19 cellular contexts compared by ENCODE assay signal in genomic region chr6:332671-333070, GRCh38. TPM values are rescaled to one million over a fixed set of nuclear protein-coding genes. Genes with fewer than 3 reads are reported as not detected.
DNase-seq lines count a peak whose midpoint lies in the region; ATAC-seq and TF ChIP-seq lines count a peak whose summit lies in the region.
"Had no signal": no experiment of that assay in that cellular context is flagged by ENCODE, and none has a peak within 500 bp of the region (broad histone marks: within the 10 kb centered on the region; RNA-seq: fewer than 3 reads in every experiment).

No MANE protein-coding gene starts in this region.

- H4K20me1 ChIP-seq in GM23248 (ENCODE audit: insufficient read depth), result no peaks in the 10 kb centered on the region

- no peaks in the 10 kb centered on the region for H3K79me2 ChIP-seq in GM23248 (ENCODE audit: insufficient read depth)

- H3K9ac ChIP-seq in GM23248, result no peak overlapping the region
- H3K9ac ChIP-seq in adipocyte (ENCODE audit: low read length), result no peak overlapping the region

- DNase-seq in GM23248, result peak; percentile 74
- DNase-seq in adipocyte (ENCODE audit: low read depth), result peak; percentile 44
- peak; percentile 89 for DNase-seq in fibroblast of mammary gland (ENCODE audit: low read depth)
- DNase-seq in skeletal muscle cell (ENCODE audit: low read depth), result peak; percentile 85
- no peak for DNase-seq in head of caudate nucleus
- DNase-seq in right lobe of liver, result no peak
- no peak for DNase-seq in GM10266 (ENCODE audit: extremely low spot score)
- DNase-seq: activated CD8-positive, alpha-beta T cell treated with anti-CD3 and anti-CD28 coated beads, Interleukin-2, amount 10 ng/mL, durations not matched to agents 7 days and 5 days; DND-41; GOT3; left ventricle myocardium inferior; naive B cell; NCI-H1930; NCI-H774 had no signal

- H3K9me3 ChIP-seq in GM23248 (ENCODE audit: low read depth) (no peaks in the 10 kb centered on the region), adipocyte (ENCODE audit: control insufficient read depth, low read length) (no peaks in the 10 kb centered on the region), right lobe of liver (no peaks in the 10 kb centered on the region)
- H3K9me3 ChIP-seq: esophagus muscularis mucosa, left ventricle myocardium inferior, Peyer's patch had no signal

- H3K4me3 ChIP-seq in GM23248, result no peak overlapping the region
- no peak overlapping the region for H3K4me3 ChIP-seq in adipocyte (ENCODE audit: low read length)
- no peak overlapping the region for H3K4me3 ChIP-seq in fibroblast of mammary gland (ENCODE audit: control insufficient read depth, low read depth, low read length)
- no peak overlapping the region for H3K4me3 ChIP-seq in skeletal muscle cell (ENCODE audit: low read depth, low read length)
- H3K4me3 ChIP-seq in right lobe of liver, result no peak overlapping the region
- H3K4me3 ChIP-seq: coronary artery, esophagus muscularis mucosa, left ventricle myocardium inferior, Peyer's patch had no signal

- H3K4me1 ChIP-seq in GM23248 (ENCODE audit: insufficient read depth), result peaks cover 7% of the 10 kb centered on the region
- peaks cover 18% of the 10 kb centered on the region for H3K4me1 ChIP-seq in adipocyte (ENCODE audit: control insufficient read depth, insufficient read depth, low read length)
- peaks cover 0 to 14% (median 0%) of the 10 kb centered on the region in 4 donors for H3K4me1 ChIP-seq in right lobe of liver

- WGBS in GM23248 (ENCODE audit: low coverage in 1 of 2, low lambda C conversion rate in 2 of 2, missing lambda C conversion rate in 2 of 2), 2 experiments, result 54 to 59% methylated on average over 7 of the region's 7 CpGs
- 63% methylated on average over 7 of the region's 7 CpGs for WGBS in right lobe of liver (ENCODE audit: insufficient coverage, low coverage, low lambda C conversion rate, missing lambda C conversion rate)

- ATAC-seq in right lobe of liver, result no peak
- ATAC-seq: activated CD8-positive, alpha-beta T cell treated with anti-CD3 and anti-CD28 coated beads, Interleukin-2, amount 10 ng/mL, durations not matched to agents 7 days and 5 days had no signal

- peaks cover 5% of the 10 kb centered on the region; the same call in 1 of the 2 replicates for H3F3A ChIP-seq in GM23248 (ENCODE audit: insufficient read depth)

- no peak overlapping the region for H2AFZ ChIP-seq in GM23248

- H3K27ac ChIP-seq in GM23248 (no peak overlapping the region), right lobe of liver (no peak overlapping the region)
- H3K27ac ChIP-seq: C4-2B, coronary artery, esophagus muscularis mucosa, left ventricle myocardium inferior, VCaP had no signal

- H3K27me3 ChIP-seq in GM23248 (replicated peaks; ENCODE audit: insufficient read depth), result no peaks in the 10 kb centered on the region
- peaks cover 22% of the 10 kb centered on the region for H3K27me3 ChIP-seq in adipocyte (replicated peaks; ENCODE audit: control insufficient read depth, insufficient read depth, low read length)
- H3K27me3 ChIP-seq in right lobe of liver, result no peaks in the 10 kb centered on the region
- H3K27me3 ChIP-seq: Peyer's patch had no signal

- intact Hi-C loops in head of caudate nucleus (cut with DNase I) (no loop called here), right lobe of liver (cut with DNase I) (no loop called here)

- no peaks in the 10 kb centered on the region for H3K9me2 ChIP-seq in GM23248 (ENCODE audit: insufficient read depth)

- TF ChIP-seq POLR2A in right lobe of liver (IDR thresholded peaks at IDR 0.05), result no peak

- no peak for TF ChIP-seq CTCF in fibroblast of mammary gland (conservative IDR thresholded peaks at IDR 0.05; ENCODE audit: control insufficient read depth, insufficient read depth, low read depth, low read length)
- TF ChIP-seq CTCF in right lobe of liver (IDR thresholded peaks at IDR 0.05), result no peak
- TF ChIP-seq CTCF in GM10266 (IDR thresholded peaks at IDR 0.05; ENCODE audit: control insufficient read depth, insufficient read depth, low read depth, missing control alignments), result no peak

- in situ Hi-C loops in GM23248 (cut with MboI), result no loop called here

- no peaks in the 10 kb centered on the region for H3K36me3 ChIP-seq in GM23248 (ENCODE audit: low read depth)
- H3K36me3 ChIP-seq in adipocyte (ENCODE audit: control insufficient read depth, insufficient read depth, low read length, severe bottlenecking), result no peaks in the 10 kb centered on the region
- no peaks in the 10 kb centered on the region for H3K36me3 ChIP-seq in right lobe of liver
- H3K36me3 ChIP-seq: esophagus muscularis mucosa, left ventricle myocardium inferior, Peyer's patch had no signal

- H3K4me2 ChIP-seq in GM23248 (ENCODE audit: unreplicated experiment), result no peak overlapping the region

RNA-seq across cellular contexts. Expression of gene DUSP22, which starts 40.4 kb away (rescaled TPM):
- 12.4 and 14.9 TPM in 2 replicates for total RNA-seq in GM23248 (2014; rRNA removed; shearing (Covaris generic))
- polyA plus RNA-seq in GM23248 (2016; fragmentation: Nextera tagmentation; extraction: Ambion mirVana), result 15.7 and 18.1 TPM in 2 replicates
- total RNA-seq in right lobe of liver, result 10 to 100 TPM; 20.6 to 24.8 (median 21.3) TPM

RNA-seq across cellular contexts. Expression of gene IRF4, which starts 58.9 kb away (rescaled TPM):
- not detected in 2 replicates for total RNA-seq in GM23248 (2014; rRNA removed; shearing (Covaris generic))
- polyA plus RNA-seq in GM23248 (2016; fragmentation: Nextera tagmentation; extraction: Ambion mirVana), result 0.23 and 0.70 TPM in 2 replicates
- 1 to 10 TPM in 4 of 6 experiments, under 1 TPM in 2; 0.24 to 5.0 (median 1.6) TPM for total RNA-seq in right lobe of liver

Comparison
In these comparisons a context has a peak if more than half of its experiments do, and no peak if none do; other contexts are left out.
1. DNase-seq: peak in GM23248 (single experiment), adipocyte (single experiment), fibroblast of mammary gland (single experiment) and skeletal muscle cell (single experiment); none in head of caudate nucleus (0 of 42), right lobe of liver (0 of 3) and GM10266 (single experiment).